In genomic region chr9:2208991-2209390, GRCh38 we compare ENCODE assay signal across 17 cellular contexts.
DNase-seq lines count a peak whose midpoint lies in the region; FAIRE-seq and TF ChIP-seq lines count a peak whose summit lies in the region.
"Had no signal": no experiment of that assay in that cellular context is flagged by ENCODE, and none has a peak within 500 bp of the region (broad histone marks: within the 10 kb centered on the region; RNA-seq: fewer than 3 reads in every experiment).

No MANE protein-coding gene starts in this region.

- POLR2A ChIA-PET in H1 (lab: Charles Lee; ENCODE audit: partially characterized antibody) = interaction anchor here (1.0 kb wide), 1 partner anchor 78 kb away, joined by 3 read pairs; no protein-coding TSS in a partner anchor

- no peaks in the 10 kb centered on the region for H3K9me3 ChIP-seq in H1 (ENCODE audit: insufficient read depth in 2 of 2, low read depth in 1 of 2, low read length in 1 of 2)
- H3K9me3 ChIP-seq: Peyer's patch had no signal

- no peak overlapping the region for H4K8ac ChIP-seq in H1 (ENCODE audit: extremely low read depth, insufficient read depth, low read length)

- H3K18ac ChIP-seq in H1 (ENCODE audit: extremely low read depth, low read length) = no peak overlapping the region

- no peak overlapping the region for H3K23ac ChIP-seq in H1 (ENCODE audit: insufficient read length)

- H2AK5ac ChIP-seq in H1 (ENCODE audit: low read depth, low read length) = no peak overlapping the region

- H3K14ac ChIP-seq in H1 (ENCODE audit: insufficient read length) = no peak overlapping the region

- H3K27me3 ChIP-seq in H1 (replicated peaks in 1 of 4; ENCODE audit: control insufficient read depth in 3 of 4, extremely low read depth in 1 of 4, insufficient read depth in 3 of 4, low read length in 3 of 4) = no peaks in the 10 kb centered on the region
- H3K27me3 ChIP-seq: Peyer's patch had no signal

- no peak overlapping the region for H2BK15ac ChIP-seq in H1 (ENCODE audit: low read length)

- no peaks in the 10 kb centered on the region for H3K23me2 ChIP-seq in H1 (ENCODE audit: low read depth, low read length)

- no peak for TF ChIP-seq RAD21 in H1 (IDR thresholded peaks at IDR 0.05 in 1 of 2, conservative IDR thresholded peaks at IDR 0.05 in 1 of 2; ENCODE audit: low read depth in 2 of 2, low read length in 2 of 2)

- H2AFZ ChIP-seq in H1 (ENCODE audit: low read length) = peak overlapping the region; percentile 71; the same call in 1 of the 2 replicates
- H2AFZ ChIP-seq: parathyroid adenoma had no signal

- CTCF ChIA-PET in H1 (lab: Charles Lee; ENCODE audit: partially characterized antibody) = interaction anchor here (1.2 to 1.3 kb wide), 2 partner anchors 19 to 28 kb away, joined by 3 to 4 read pairs; no protein-coding TSS in a partner anchor

- DNase-seq in AML-193 (lab: John Stamatoyannopoulos, UW) (peak; percentile 19 to 30), GM18507 (ENCODE audit: extremely low spot score, insufficient read length, low read depth) (no peak), MV-4-11 (lab: John Stamatoyannopoulos, UW) (peak; percentile 86), H1 (ENCODE audit: low read depth in 1 of 2, low spot score in 2 of 2) (no peak), NCI-H82 treated with DMSO at 0.1 percent for 48 hours (lab: John Stamatoyannopoulos, UW; ENCODE audit: unreplicated experiment) (no peak), NCI-H524 treated with DMSO at 0.1 percent for 48 hours (lab: John Stamatoyannopoulos, UW) (no peak), DMS53 (lab: John Stamatoyannopoulos, UW) (no peak), HTR-8/SVneo (ENCODE audit: insufficient read length, low spot score) (no peak)
- DNase-seq: activated naive CD4-positive, alpha-beta T cell treated with anti-CD3 and anti-CD28 coated beads, Interleukin-2, amount 10 ng/mL, durations not matched to agents 7 days and 5 days; activated T-cell treated with anti-CD3 and anti-CD28 coated beads, Interleukin-2, amount 50 U/mL, for 1 hour; aorta; mammary epithelial cell; natural killer cell; NCI-H1105; NCI-H526; Peyer's patch had no signal

- no peaks in the 10 kb centered on the region for H3K36me3 ChIP-seq in H1 (ENCODE audit: control insufficient read depth in 2 of 4, insufficient read depth in 4 of 4, low read length in 3 of 4)
- H3K36me3 ChIP-seq: Peyer's patch had no signal

- no peak overlapping the region for H3K4ac ChIP-seq in H1 (replicated peaks; ENCODE audit: insufficient read length, low read depth, low read length)

- FAIRE-seq in GM18507 (lab: Jason Lieb, UNC) (peak; percentile 51), H1 (lab: Jason Lieb, UNC) (no peak), HTR-8/SVneo (lab: Jason Lieb, UNC) (no peak)

- no peak for TF ChIP-seq CTCF in H1 (IDR thresholded peaks at IDR 0.05; ENCODE audit: control extremely low read depth in 1 of 3, insufficient read depth in 1 of 3, low read depth in 1 of 3, low read length in 3 of 3)

- no peak overlapping the region for H3K27ac ChIP-seq in H1 (ENCODE audit: low read depth, low read length)
- H3K27ac ChIP-seq: parathyroid adenoma, Peyer's patch had no signal

- H4K5ac ChIP-seq in H1 (ENCODE audit: insufficient read length, low read depth, low read length) = no peak overlapping the region

- TF ChIP-seq POLR2A in H1 (IDR thresholded peaks at IDR 0.05; ENCODE audit: control extremely low read depth in 1 of 2, low read depth in 2 of 2, low read length in 2 of 2) = no peak

- peak overlapping the region in 1 of 4 experiments; percentile 49; a peak in 1 of 7 replicates for H3K9ac ChIP-seq in H1 (replicated peaks in 1 of 4; ENCODE audit: extremely low read depth in 1 of 4, low read depth in 3 of 4, low read length in 3 of 4)
- H3K9ac ChIP-seq: parathyroid adenoma had no signal

- H4K20me1 ChIP-seq in H1 (replicated peaks in 1 of 2; ENCODE audit: control insufficient read depth in 1 of 2, insufficient read depth in 2 of 2, low read length in 2 of 2) = no peaks in the 10 kb centered on the region

- H3K4me2 ChIP-seq in H1 (ENCODE audit: insufficient read depth in 1 of 2, low read depth in 2 of 2, low read length in 2 of 2) = no peak overlapping the region

- TF ChIP-seq EP300 in H1 (IDR thresholded peaks at IDR 0.05; ENCODE audit: borderline replicate concordance in 1 of 2, low read depth in 2 of 2, low read length in 2 of 2) = no peak

- no peak overlapping the region for H3K4me3 ChIP-seq in H1 (ENCODE audit: extremely low read depth in 1 of 4, insufficient read depth in 2 of 4, low read depth in 3 of 4, low read length in 4 of 4)
- H3K4me3 ChIP-seq: Peyer's patch had no signal

- H3K79me1 ChIP-seq in H1 (ENCODE audit: low read depth, low read length) = no peaks in the 10 kb centered on the region

- no peak overlapping the region for H2BK20ac ChIP-seq in H1 (ENCODE audit: low read length)

- no peak overlapping the region for H2BK5ac ChIP-seq in H1 (ENCODE audit: low read depth, low read length)

- no peaks in the 10 kb centered on the region for H3K79me2 ChIP-seq in H1 (ENCODE audit: control insufficient read depth in 1 of 2, insufficient read depth in 2 of 2, low read length in 2 of 2)
- H3K79me2 ChIP-seq: parathyroid adenoma had no signal

- no peak overlapping the region for H2BK120ac ChIP-seq in H1 (replicated peaks; ENCODE audit: low read depth, low read length)

- H4K91ac ChIP-seq in H1 (replicated peaks; ENCODE audit: insufficient read length, low read length) = no peak overlapping the region

- H3K4me1 ChIP-seq in H1 (replicated peaks in 1 of 4; ENCODE audit: control insufficient read depth in 3 of 4, insufficient read depth in 4 of 4, low read length in 3 of 4) = no peaks in the 10 kb centered on the region
- H3K4me1 ChIP-seq: parathyroid adenoma, Peyer's patch had no signal

- no peak overlapping the region for H2BK12ac ChIP-seq in H1 (ENCODE audit: low read depth, low read length)

- no peak overlapping the region for H3K56ac ChIP-seq in H1 (replicated peaks; ENCODE audit: insufficient read length, low read depth, low read length)

TF ChIP-seq in H1, 55 proteins besides CTCF, POLR2A, EP300 and RAD21:
- no peak for TF ChIP-seq USF2 (IDR thresholded peaks at IDR 0.05; ENCODE audit: low read length)
- TF ChIP-seq BCL11A (IDR thresholded peaks at IDR 0.05; ENCODE audit: low read depth in 2 of 2, low read length in 2 of 2) = no peak
- no peak for TF ChIP-seq JUND (IDR thresholded peaks at IDR 0.05; ENCODE audit: low read length)
- no peak for TF ChIP-seq E2F6 (IDR thresholded peaks at IDR 0.05)
- no peak for TF ChIP-seq POLR2AphosphoS5 (IDR thresholded peaks at IDR 0.05; ENCODE audit: low read depth, low read length)
- no peak for TF ChIP-seq SP1 (IDR thresholded peaks at IDR 0.05; ENCODE audit: low read depth, low read length)
- no peak for TF ChIP-seq CBX8 (IDR thresholded peaks at IDR 0.05; ENCODE audit: borderline replicate concordance, low read depth, low read length)
- TF ChIP-seq BACH1 (IDR thresholded peaks at IDR 0.05; ENCODE audit: low read length) = no peak
- no peak for TF ChIP-seq CHD1 (IDR thresholded peaks at IDR 0.05; ENCODE audit: low read depth, low read length)
- TF ChIP-seq EZH2 (IDR thresholded peaks at IDR 0.05; ENCODE audit: low read depth, low read length, severe bottlenecking) = no peak
- TF ChIP-seq YY1 (IDR thresholded peaks at IDR 0.05; ENCODE audit: low read depth, low read length) = no peak

Comparison
In these comparisons a context has a peak if more than half of its experiments do, and no peak if none do; other contexts are left out.
1. DNase-seq: peak in AML-193 (2 of 2) and MV-4-11 (single experiment); none in GM18507 (single experiment), H1 (0 of 2), NCI-H82 treated with DMSO at 0.1 percent for 48 hours (single experiment), NCI-H524 treated with DMSO at 0.1 percent for 48 hours (single experiment), DMS53 (single experiment) and HTR-8/SVneo (single experiment).